In genomic region chr2:236179653-236180500, GRCh38 we compare ENCODE assay signal across 9 cellular contexts. TPM values are rescaled to one million over a fixed set of nuclear protein-coding genes. Genes with fewer than 3 reads are reported as not detected.
DNase-seq lines count a peak whose midpoint lies in the region; ATAC-seq and TF ChIP-seq lines count a peak whose summit lies in the region.
"Had no signal": no experiment of that assay in that cellular context is flagged by ENCODE, and none has a peak within 500 bp of the region (broad histone marks: within the 10 kb centered on the region; RNA-seq: fewer than 3 reads in every experiment).

No MANE protein-coding gene starts in this region.

- POLR2A ChIA-PET in activated CD4-positive, alpha-beta memory T cell treated with anti-CD3 and anti-CD28 coated beads, Interleukin-2, amount 10 ng/mL, durations not matched to agents 7 days and 5 days (lab: Charles Lee): no interaction called here

- H3K9me3 Mint-ChIP-seq in chondrocyte (ENCODE audit: low read depth): no peaks in the 10 kb centered on the region
- peaks cover 5% of the 10 kb centered on the region for H3K9me3 Mint-ChIP-seq in mesothelial cell of epicardium
- no peaks in the 10 kb centered on the region for H3K9me3 Mint-ChIP-seq in activated CD4-positive, alpha-beta memory T cell treated with anti-CD3 and anti-CD28 coated beads, Interleukin-2, amount 10 ng/mL, durations not matched to agents 7 days and 5 days
- peaks cover 5% of the 10 kb centered on the region for H3K9me3 Mint-ChIP-seq in stimulated activated memory B cell treated with anti-CD40 and anti-IgM and Interleukin-4, amounts not matched to agents 10 μg/mL and 1 μg/mL and 100 μg/mL, for 72 hours

- DNase-seq in AG10803 (ENCODE audit: low read depth) (peak; percentile 61), chondrocyte (ENCODE audit: low spot score) (no peak), mesothelial cell of epicardium (ENCODE audit: low spot score in 2 of 2, unreplicated experiment in 2 of 2) (no peak), mucosa of gallbladder (ENCODE audit: low spot score) (no peak)
- DNase-seq in activated CD4-positive, alpha-beta memory T cell treated with anti-CD3 and anti-CD28 coated beads, Interleukin-2, amount 10 ng/mL, durations not matched to agents 7 days and 5 days: no peak
- DNase-seq: GF-D8 had no signal

- no peak for ATAC-seq in stimulated activated memory B cell treated with anti-CD40 and anti-IgM and Interleukin-4, amounts not matched to agents 10 μg/mL and 1 μg/mL and 100 μg/mL, for 72 hours
- ATAC-seq in GM21619 (IDR thresholded peaks at IDR 0.05; ENCODE audit: unreplicated experiment): no peak

- no peaks in the 10 kb centered on the region for H3K36me3 Mint-ChIP-seq in chondrocyte (ENCODE audit: low read depth)
- H3K36me3 Mint-ChIP-seq in mesothelial cell of epicardium: no peaks in the 10 kb centered on the region
- H3K36me3 Mint-ChIP-seq in activated CD4-positive, alpha-beta memory T cell treated with anti-CD3 and anti-CD28 coated beads, Interleukin-2, amount 10 ng/mL, durations not matched to agents 7 days and 5 days (ENCODE audit: low read depth): no peaks in the 10 kb centered on the region
- no peaks in the 10 kb centered on the region for H3K36me3 Mint-ChIP-seq in stimulated activated memory B cell treated with anti-CD40 and anti-IgM and Interleukin-4, amounts not matched to agents 10 μg/mL and 1 μg/mL and 100 μg/mL, for 72 hours

- H3K27ac ChIP-seq in HUES6 (ENCODE audit: low read depth, low read length): no peak overlapping the region

- H3K4me1 ChIP-seq in HUES6 (ENCODE audit: control insufficient read depth, insufficient read depth, low read length): peaks cover 28% of the 10 kb centered on the region

- peaks cover 45% of the 10 kb centered on the region for H3K27me3 ChIP-seq in HUES6 (ENCODE audit: control insufficient read depth, insufficient read depth, low read length)

- H3K27me3 Mint-ChIP-seq in chondrocyte (ENCODE audit: low read depth) (no peaks in the 10 kb centered on the region), mesothelial cell of epicardium (ENCODE audit: low read depth) (peaks cover 53% of the 10 kb centered on the region)
- H3K27me3 Mint-ChIP-seq in activated CD4-positive, alpha-beta memory T cell treated with anti-CD3 and anti-CD28 coated beads, Interleukin-2, amount 10 ng/mL, durations not matched to agents 7 days and 5 days: peaks cover 38% of the 10 kb centered on the region
- H3K27me3 Mint-ChIP-seq in stimulated activated memory B cell treated with anti-CD40 and anti-IgM and Interleukin-4, amounts not matched to agents 10 μg/mL and 1 μg/mL and 100 μg/mL, for 72 hours: peaks cover 97% of the 10 kb centered on the region

- H3K36me3 ChIP-seq in HUES6 (ENCODE audit: control insufficient read depth, insufficient read depth, low read length): no peaks in the 10 kb centered on the region

- peaks cover 10% of the 10 kb centered on the region for H3K9me3 ChIP-seq in HUES6 (ENCODE audit: control insufficient read depth, insufficient read depth, low read depth, low read length)

- H3K4me3 Mint-ChIP-seq in chondrocyte (ENCODE audit: unreplicated experiment) (peak overlapping the region; percentile 76), mesothelial cell of epicardium (peak overlapping the region; percentile 69)
- no peak overlapping the region for H3K4me3 Mint-ChIP-seq in activated CD4-positive, alpha-beta memory T cell treated with anti-CD3 and anti-CD28 coated beads, Interleukin-2, amount 10 ng/mL, durations not matched to agents 7 days and 5 days
- H3K4me3 Mint-ChIP-seq in stimulated activated memory B cell treated with anti-CD40 and anti-IgM and Interleukin-4, amounts not matched to agents 10 μg/mL and 1 μg/mL and 100 μg/mL, for 72 hours: no peak overlapping the region

- H3K4me3 ChIP-seq in AG10803 (ENCODE audit: low read length): peak overlapping the region; percentile 61
- H3K4me3 ChIP-seq in HUES6 (ENCODE audit: low read depth, low read length): peak overlapping the region; percentile 61

- peaks cover 50% of the 10 kb centered on the region for H3K4me1 Mint-ChIP-seq in chondrocyte (ENCODE audit: low read depth)
- peaks cover 30% of the 10 kb centered on the region for H3K4me1 Mint-ChIP-seq in mesothelial cell of epicardium
- H3K4me1 Mint-ChIP-seq in activated CD4-positive, alpha-beta memory T cell treated with anti-CD3 and anti-CD28 coated beads, Interleukin-2, amount 10 ng/mL, durations not matched to agents 7 days and 5 days: peaks cover 2% of the 10 kb centered on the region
- H3K4me1 Mint-ChIP-seq in stimulated activated memory B cell treated with anti-CD40 and anti-IgM and Interleukin-4, amounts not matched to agents 10 μg/mL and 1 μg/mL and 100 μg/mL, for 72 hours: no peaks in the 10 kb centered on the region

- TF ChIP-seq CTCF in AG10803 (conservative IDR thresholded peaks at IDR 0.05; ENCODE audit: low read length) (no peak), chondrocyte (IDR thresholded peaks at IDR 0.05) (no peak), mesothelial cell of epicardium (IDR thresholded peaks at IDR 0.05; ENCODE audit: unreplicated experiment) (no peak)

- H3K27ac Mint-ChIP-seq in chondrocyte (ENCODE audit: unreplicated experiment) (peak overlapping the region; percentile 95), mesothelial cell of epicardium (peak overlapping the region; percentile 88)
- no peak overlapping the region for H3K27ac Mint-ChIP-seq in activated CD4-positive, alpha-beta memory T cell treated with anti-CD3 and anti-CD28 coated beads, Interleukin-2, amount 10 ng/mL, durations not matched to agents 7 days and 5 days
- H3K27ac Mint-ChIP-seq in stimulated activated memory B cell treated with anti-CD40 and anti-IgM and Interleukin-4, amounts not matched to agents 10 μg/mL and 1 μg/mL and 100 μg/mL, for 72 hours: no peak overlapping the region

- peak overlapping the region; percentile 26 for H3K9ac ChIP-seq in HUES6 (ENCODE audit: low read length)

- CTCF ChIA-PET in activated CD4-positive, alpha-beta memory T cell treated with anti-CD3 and anti-CD28 coated beads, Interleukin-2, amount 10 ng/mL, durations not matched to agents 7 days and 5 days (lab: Charles Lee): interaction anchor here (0.6 to 7.7 kb wide), 7 partner anchors 9 to 414 kb away, joined by 3 to 56 read pairs (median 4); no protein-coding TSS in a partner anchor

RNA-seq across cellular contexts. Expression of gene GBX2, which starts 11.7 kb away (rescaled TPM):
- 12.5 to 17.8 TPM (median 16.7 TPM) in 3 replicates for total RNA-seq in chondrocyte
- 0.40 to 1.1 TPM (median 0.79 TPM) in 3 replicates for total RNA-seq in mesothelial cell of epicardium
- not detected for total RNA-seq in activated CD4-positive, alpha-beta memory T cell treated with anti-CD3 and anti-CD28 coated beads, Interleukin-2, amount 10 ng/mL, durations not matched to agents 7 days and 5 days
- not detected for total RNA-seq in mucosa of gallbladder

Comparison
In these comparisons a context has a peak if more than half of its experiments do, and no peak if none do; other contexts are left out.
1. H3K27ac Mint-ChIP-seq: peak in chondrocyte (single experiment) and mesothelial cell of epicardium (single experiment); none in activated CD4-positive, alpha-beta memory T cell treated with anti-CD3 and anti-CD28 coated beads, Interleukin-2, amount 10 ng/mL, durations not matched to agents 7 days and 5 days (single experiment) and stimulated activated memory B cell treated with anti-CD40 and anti-IgM and Interleukin-4, amounts not matched to agents 10 μg/mL and 1 μg/mL and 100 μg/mL, for 72 hours (single experiment).
2. H3K4me3 Mint-ChIP-seq: peak in chondrocyte (single experiment) and mesothelial cell of epicardium (single experiment); none in activated CD4-positive, alpha-beta memory T cell treated with anti-CD3 and anti-CD28 coated beads, Interleukin-2, amount 10 ng/mL, durations not matched to agents 7 days and 5 days (single experiment) and stimulated activated memory B cell treated with anti-CD40 and anti-IgM and Interleukin-4, amounts not matched to agents 10 μg/mL and 1 μg/mL and 100 μg/mL, for 72 hours (single experiment).